In genomic region chr12:122078141-122079037, GRCh38 we compare ENCODE assay signal across 8 cellular contexts. TPM values are rescaled to one million over a fixed set of nuclear protein-coding genes. Genes with fewer than 3 reads are reported as not detected.
DNase-seq lines count a peak whose midpoint lies in the region; ATAC-seq, FAIRE-seq and TF ChIP-seq lines count a peak whose summit lies in the region.

A gene with protein sequence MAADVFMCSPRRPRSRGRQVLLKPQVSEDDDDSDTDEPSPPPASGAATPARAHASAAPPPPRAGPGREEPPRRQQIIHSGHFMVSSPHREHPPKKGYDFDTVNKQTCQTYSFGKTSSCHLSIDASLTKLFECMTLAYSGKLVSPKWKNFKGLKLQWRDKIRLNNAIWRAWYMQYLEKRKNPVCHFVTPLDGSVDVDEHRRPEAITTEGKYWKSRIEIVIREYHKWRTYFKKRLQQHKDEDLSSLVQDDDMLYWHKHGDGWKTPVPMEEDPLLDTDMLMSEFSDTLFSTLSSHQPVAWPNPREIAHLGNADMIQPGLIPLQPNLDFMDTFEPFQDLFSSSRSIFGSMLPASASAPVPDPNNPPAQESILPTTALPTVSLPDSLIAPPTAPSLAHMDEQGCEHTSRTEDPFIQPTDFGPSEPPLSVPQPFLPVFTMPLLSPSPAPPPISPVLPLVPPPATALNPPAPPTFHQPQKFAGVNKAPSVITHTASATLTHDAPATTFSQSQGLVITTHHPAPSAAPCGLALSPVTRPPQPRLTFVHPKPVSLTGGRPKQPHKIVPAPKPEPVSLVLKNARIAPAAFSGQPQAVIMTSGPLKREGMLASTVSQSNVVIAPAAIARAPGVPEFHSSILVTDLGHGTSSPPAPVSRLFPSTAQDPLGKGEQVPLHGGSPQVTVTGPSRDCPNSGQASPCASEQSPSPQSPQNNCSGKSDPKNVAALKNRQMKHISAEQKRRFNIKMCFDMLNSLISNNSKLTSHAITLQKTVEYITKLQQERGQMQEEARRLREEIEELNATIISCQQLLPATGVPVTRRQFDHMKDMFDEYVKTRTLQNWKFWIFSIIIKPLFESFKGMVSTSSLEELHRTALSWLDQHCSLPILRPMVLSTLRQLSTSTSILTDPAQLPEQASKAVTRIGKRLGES (plus strand): TSS chr12:122078756. CDS start chr12:122078854, 98 bp downstream.

- 1 to 2% (median 1%) methylated on average over 44 to 112 of the region's 114 CpGs for WGBS in psoas muscle, 3 donors

- H3K4me3 ChIP-seq in psoas muscle: peak within 1 kb of the TSS; percentile 97

- TF ChIP-seq CTCF in psoas muscle (IDR thresholded peaks at IDR 0.05): no peak

- H3K9me3 ChIP-seq in psoas muscle: no peaks in the 10 kb centered on the region

- FAIRE-seq in GM12892 (lab: Jason Lieb, UNC): peak; percentile 60
- FAIRE-seq in urothelium cell line (lab: Jason Lieb, UNC): no peak

- intact Hi-C loops in T-helper 1 cell treated with Interleukin-12 subunit alpha and Interleukin-12 subunit beta and Interleukin-4 antibody, amounts not matched to agents 30 ng/mL and 1 ng/mL, for 36 hours (cut with micrococcal nuclease): loop anchor here (1.0 to 10.0 kb wide), 9 partner anchors 24 to 896 kb away; partner anchors contain the start of genes DIABLO, KNTC1, OGFOD2 and RSRC2
- intact Hi-C loops in left cardiac atrium (cut with DNase I): loop anchor here in 1 of 2 donors (2.0 kb wide), 1 partner anchor 56 kb away; no protein-coding TSS in a partner anchor
- intact Hi-C loops in psoas muscle (cut with DNase I): no loop called here

- DNase-seq in GM12892 (ENCODE audit: insufficient read length) (peak; percentile 87), NCI-H146 (lab: John Stamatoyannopoulos, UW) (peak; percentile 95), amniotic epithelial cell (ENCODE audit: low read depth) (peak; percentile 87), left cardiac atrium (peak; percentile 95), psoas muscle (peak; percentile 95 to 97), urothelium cell line (ENCODE audit: low spot score) (peak; percentile 98)

- ATAC-seq in HG02840 (IDR thresholded peaks at IDR 0.05; ENCODE audit: low FRiP score, unreplicated experiment) (peak; percentile 66), left cardiac atrium (peak; percentile 88 to 94), psoas muscle (peak; percentile 72 to 85 (median 78))

- H3K27ac ChIP-seq in psoas muscle: peak within 1 kb of the TSS; percentile 98

- H3K4me1 ChIP-seq in psoas muscle: peaks cover 37% of the 10 kb centered on the region

- TF ChIP-seq POLR2A in GM12892 (IDR thresholded peaks at IDR 0.05; ENCODE audit: low read depth, low read length): peak; percentile 90

- no peaks in the 10 kb centered on the region for H3K27me3 ChIP-seq in psoas muscle (ENCODE audit: insufficient read depth in 3 of 3, low read length in 2 of 3)

- H3K36me3 ChIP-seq in psoas muscle (ENCODE audit: insufficient read depth in 1 of 2, low read depth in 1 of 2): peaks cover 0 to 6% of the 10 kb centered on the region in 2 donors

RNA-seq across cellular contexts. Expression of the gene that starts here (rescaled TPM):
- 4.2 TPM for polyA plus RNA-seq in GM12892 (2012; ENCODE audit: missing spikeins)
- total RNA-seq in T-helper 1 cell treated with Interleukin-12 subunit alpha and Interleukin-12 subunit beta and Interleukin-4 antibody, amounts not matched to agents 30 ng/mL and 1 ng/mL, for 36 hours: 57.6 and 59.2 TPM in 2 replicates
- total RNA-seq in left cardiac atrium (10 to 100 TPM; 30.8 to 31.3 TPM), psoas muscle (100 to 1,000 TPM; 114 to 184 (median 137) TPM)
- polyA plus RNA-seq in psoas muscle: 100 to 1,000 TPM in 1 of 3 donors, 10 to 100 TPM in 2; 50.9 to 114 (median 55.0) TPM

Comparison
In these comparisons a context has a peak if more than half of its experiments do, and no peak if none do; other contexts are left out.
1. Peak in every context shown above with its lines: DNase-seq, ATAC-seq, H3K4me3 ChIP-seq and H3K27ac ChIP-seq.